Comparison of ENCODE assay signal across 1 cellular context in genomic region chr18:80262241-80263033, GRCh38.
TF ChIP-seq lines count a peak whose summit lies in the region.

No MANE protein-coding gene starts in this region.

TF ChIP-seq in K562, 482 proteins besides CTCF, POLR2A, EP300 and RAD21:
- TF ChIP-seq ZBTB33 (CRISPR knock-in tag; IDR thresholded peaks at IDR 0.05) (peak; percentile 84), NBN (IDR thresholded peaks at IDR 0.05; ENCODE audit: low read depth) (peak; percentile 41; the same call in 1 of the 2 replicates)
